27 cellular contexts compared by ENCODE assay signal in the genomic region with DNA sequence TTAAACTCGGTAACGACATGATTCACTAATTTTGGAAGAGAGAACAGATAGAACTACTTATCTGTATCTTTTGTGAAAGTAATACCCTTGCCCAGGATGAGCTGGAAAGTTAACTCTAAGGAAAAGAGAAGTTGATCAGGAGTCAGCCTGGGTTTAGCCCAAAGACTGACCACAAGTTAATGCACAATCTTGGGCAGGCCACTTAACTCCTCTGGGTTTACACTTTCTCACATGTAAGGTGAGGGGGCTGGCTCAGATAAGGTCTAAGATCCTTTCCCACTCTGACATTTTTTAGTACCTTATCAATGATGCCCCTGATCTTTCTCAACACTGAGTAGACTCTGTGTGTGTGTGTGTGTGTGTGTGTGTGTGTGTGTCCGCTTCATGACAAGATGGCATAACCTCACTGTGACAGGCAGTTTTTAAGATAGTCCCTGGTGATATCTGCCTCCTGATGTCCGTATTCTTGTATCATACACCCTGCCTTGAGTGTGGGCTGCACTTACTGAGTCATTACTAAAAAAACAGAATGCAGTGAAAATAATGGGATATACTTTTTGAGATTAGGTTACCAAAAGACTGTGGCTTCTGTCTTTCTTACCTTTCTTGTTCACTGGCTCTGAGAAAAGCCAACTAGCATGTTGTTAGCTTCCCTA. TPM values are rescaled to one million over a fixed set of nuclear protein-coding genes. Genes with fewer than 3 reads are reported as not detected.
DNase-seq lines count a peak whose midpoint lies in the region; ATAC-seq, FAIRE-seq and TF ChIP-seq lines count a peak whose summit lies in the region.
"Had no signal": no experiment of that assay in that cellular context is flagged by ENCODE, and none has a peak within 500 bp of the region (broad histone marks: within the 10 kb centered on the region; RNA-seq: fewer than 3 reads in every experiment).

No MANE protein-coding gene starts in this region.

- H3K36me3 ChIP-seq in GM12878 (ENCODE audit: control insufficient read depth in 2 of 2, insufficient read depth in 2 of 2, low read length in 1 of 2) = no peaks in the 10 kb centered on the region
- H3K36me3 ChIP-seq: sigmoid colon had no signal

- DNase-seq in GM18507 (ENCODE audit: extremely low spot score, insufficient read length, low read depth) = no peak
- DNase-seq in GM12878 (ENCODE audit: low read depth, low spot score) = no peak
- no peak for DNase-seq in RKO (ENCODE audit: low spot score)
- no peak for DNase-seq in UCSD-AML1 (lab: John Stamatoyannopoulos, UW; ENCODE audit: unreplicated experiment)
- no peak for DNase-seq in AML-193 (lab: John Stamatoyannopoulos, UW)
- DNase-seq: 8988T; activated CD4-positive, alpha-beta T cell treated with anti-CD3 and anti-CD28 coated beads for 36 hours; activated effector memory CD4-positive, alpha-beta T cell treated with anti-CD3 and anti-CD28 coated beads, Interleukin-2, amount 50 U/mL, for 16 hours; activated naive CD8-positive, alpha-beta T cell treated with anti-CD3 and anti-CD28 coated beads, Interleukin-2, amount 10 ng/mL, durations not matched to agents 7 days and 5 days; CD4-positive, alpha-beta T cell; central memory CD4-positive, alpha-beta T cell; endodermal cell; foreskin melanocyte; left colon; NCI-H1092; NCI-H1694 treated with DMSO at 0.1 percent for 48 hours; NCI-H510A; posterior cingulate gyrus; sigmoid colon; stimulated activated naive CD8-positive, alpha-beta T cell treated with anti-CD3 and anti-CD28 coated beads, Interleukin-15, Interleukin-2, amounts not matched to agents 100 U/mL and 50 U/mL, for 24 hours; testis had no signal

- no peaks in the 10 kb centered on the region for H3K27me3 ChIP-seq in GM12878 (replicated peaks in 1 of 2; ENCODE audit: control insufficient read depth in 2 of 2, insufficient read depth in 2 of 2, low read length in 1 of 2)
- H3K27me3 ChIP-seq: sigmoid colon, testis had no signal

- TF ChIP-seq RAD21 in GM12878 (IDR thresholded peaks at IDR 0.05; ENCODE audit: insufficient read depth, low read depth, low read length) = no peak

- no peaks in the 10 kb centered on the region for H3K9me3 ChIP-seq in GM12878 (replicated peaks; ENCODE audit: control insufficient read depth, insufficient read depth, low read length)
- H3K9me3 ChIP-seq: testis had no signal

- RAD21 ChIA-PET in GM12878 (lab: Charles Lee; ENCODE audit: unreplicated experiment) = interaction anchor here (0.7 to 4.3 kb wide), 3 partner anchors 8 to 15 kb away, joined by 3 to 26 read pairs (median 4); no protein-coding TSS in a partner anchor

- no peak for TF ChIP-seq CTCF in GM12878 (IDR thresholded peaks at IDR 0.05 in 2 of 3, conservative IDR thresholded peaks at IDR 0.05 in 1 of 3; ENCODE audit: control insufficient read depth in 2 of 3, extremely low read depth in 1 of 3, insufficient read depth in 1 of 3, low read depth in 3 of 3, low read length in 3 of 3)

- TF ChIP-seq EP300 in GM12878 (IDR thresholded peaks at IDR 0.05; ENCODE audit: borderline replicate concordance in 1 of 2, control insufficient read depth in 1 of 2, low read depth in 2 of 2, low read length in 2 of 2) = no peak

- intact Hi-C loops in GM12878 (cut with micrococcal nuclease; ENCODE audit: unreplicated experiment) = no loop called here

- H3K79me2 ChIP-seq in GM12878 (ENCODE audit: control insufficient read depth, insufficient read depth, low read length) = no peaks in the 10 kb centered on the region

- H3K4me2 ChIP-seq in GM12878 (ENCODE audit: control insufficient read depth, insufficient read depth) = no peak overlapping the region

- CTCF ChIA-PET in GM12878 (lab: Yijun Ruan, JAX) = interaction anchor here (1.2 to 4.3 kb wide), 2 partner anchors 12 to 17 kb away, joined by 3 to 19 read pairs; no protein-coding TSS in a partner anchor

- H3K4me3 ChIP-seq in GM12878 = no peak overlapping the region
- H3K4me3 ChIP-seq: sigmoid colon, SK-N-MC, testis had no signal

- 37% methylated on average over 4 of the region's 4 CpGs for WGBS in GM12878 (ENCODE audit: insufficient coverage, insufficient replicate concordance, low lambda C conversion rate, missing lambda C conversion rate)

- BruUV-seq in GM12878 (replicated peaks; lab: Mats Ljungman, UMichigan) = no TSS peak

- POLR2A ChIA-PET in GM12878 (lab: Charles Lee) = interaction anchor here (1.9 kb wide), 1 partner anchor 9 kb away, joined by 6 read pairs; no protein-coding TSS in a partner anchor

- no peaks in the 10 kb centered on the region for H3K4me1 ChIP-seq in GM12878 (ENCODE audit: control insufficient read depth, insufficient read depth, low read length)
- H3K4me1 ChIP-seq: sigmoid colon, testis had no signal

- FAIRE-seq in GM18507 (lab: Jason Lieb, UNC) = peak; percentile 92
- no peak for FAIRE-seq in GM12878 (lab: Jason Lieb, UNC)
- FAIRE-seq: H1 had no signal

- in situ Hi-C loops in GM12878 (cut with MboI) = no loop called here

- no peak overlapping the region for H3K27ac ChIP-seq in GM12878 (ENCODE audit: control insufficient read depth, insufficient read depth)
- H3K27ac ChIP-seq: sigmoid colon, SK-N-MC, testis had no signal

- SMC1A ChIA-PET in GM12878 (lab: Charles Lee; ENCODE audit: uncharacterized antibody, unreplicated experiment) = interaction anchor here (1.5 to 6.4 kb wide), 2 partner anchors 11 to 23 kb away, joined by 6 to 82 read pairs; no protein-coding TSS in a partner anchor

- H3K9ac ChIP-seq in GM12878 (ENCODE audit: control insufficient read depth, insufficient read depth, low read length) = no peak overlapping the region

- H4K20me1 ChIP-seq in GM12878 (ENCODE audit: control insufficient read depth, insufficient read depth) = no peaks in the 10 kb centered on the region

- TF ChIP-seq POLR2A in GM12878 (IDR thresholded peaks at IDR 0.05; ENCODE audit: low read depth, low read length) = no peak

- H2AFZ ChIP-seq in GM12878 (ENCODE audit: control insufficient read depth, low read depth, low read length) = no peak overlapping the region

- ATAC-seq in GM19467 (IDR thresholded peaks at IDR 0.05; ENCODE audit: unreplicated experiment) (peak; percentile 62), HG03095 (IDR thresholded peaks at IDR 0.05; ENCODE audit: unreplicated experiment) (peak; percentile 60), GM12878 (peak; percentile 70), HG03571 (IDR thresholded peaks at IDR 0.05; ENCODE audit: unreplicated experiment) (no peak)
- ATAC-seq: activated CD4-positive, alpha-beta T cell treated with anti-CD3 and anti-CD28 coated beads for 36 hours; esophagus mucosa; left colon; stimulated activated naive CD8-positive, alpha-beta T cell treated with anti-CD3 and anti-CD28 coated beads, Interleukin-15, Interleukin-2, amounts not matched to agents 100 U/mL and 50 U/mL, for 24 hours had no signal

TF ChIP-seq in GM12878, 131 proteins besides CTCF, POLR2A, EP300 and RAD21:
- peak in 1 of 2 experiments; percentile 16; a peak in 1 of 4 replicates for TF ChIP-seq IKZF2 (IDR thresholded peaks at IDR 0.05)
- TF ChIP-seq, protein P1, sequence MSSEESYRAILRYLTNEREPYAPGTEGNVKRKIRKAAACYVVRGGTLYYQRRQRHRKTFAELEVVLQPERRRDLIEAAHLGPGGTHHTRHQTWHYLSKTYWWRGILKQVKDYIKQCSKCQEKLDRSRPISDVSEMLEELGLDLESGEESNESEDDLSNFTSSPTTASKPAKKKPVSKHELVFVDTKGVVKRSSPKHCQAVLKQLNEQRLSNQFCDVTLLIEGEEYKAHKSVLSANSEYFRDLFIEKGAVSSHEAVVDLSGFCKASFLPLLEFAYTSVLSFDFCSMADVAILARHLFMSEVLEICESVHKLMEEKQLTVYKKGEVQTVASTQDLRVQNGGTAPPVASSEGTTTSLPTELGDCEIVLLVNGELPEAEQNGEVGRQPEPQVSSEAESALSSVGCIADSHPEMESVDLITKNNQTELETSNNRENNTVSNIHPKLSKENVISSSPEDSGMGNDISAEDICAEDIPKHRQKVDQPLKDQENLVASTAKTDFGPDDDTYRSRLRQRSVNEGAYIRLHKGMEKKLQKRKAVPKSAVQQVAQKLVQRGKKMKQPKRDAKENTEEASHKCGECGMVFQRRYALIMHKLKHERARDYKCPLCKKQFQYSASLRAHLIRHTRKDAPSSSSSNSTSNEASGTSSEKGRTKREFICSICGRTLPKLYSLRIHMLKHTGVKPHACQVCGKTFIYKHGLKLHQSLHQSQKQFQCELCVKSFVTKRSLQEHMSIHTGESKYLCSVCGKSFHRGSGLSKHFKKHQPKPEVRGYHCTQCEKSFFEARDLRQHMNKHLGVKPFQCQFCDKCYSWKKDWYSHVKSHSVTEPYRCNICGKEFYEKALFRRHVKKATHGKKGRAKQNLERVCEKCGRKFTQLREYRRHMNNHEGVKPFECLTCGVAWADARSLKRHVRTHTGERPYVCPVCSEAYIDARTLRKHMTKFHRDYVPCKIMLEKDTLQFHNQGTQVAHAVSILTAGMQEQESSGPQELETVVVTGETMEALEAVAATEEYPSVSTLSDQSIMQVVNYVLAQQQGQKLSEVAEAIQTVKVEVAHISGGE (CRISPR knock-in tag; IDR thresholded peaks at IDR 0.05) = no peak

RNA-seq across cellular contexts. Expression of gene CCDC198, which starts 56.2 kb away (rescaled TPM):
- total RNA-seq in GM12878 (2013; cell fraction: nucleolus; rRNA removed) = 0.31 TPM in 1 of 2 replicates, not detected in the other
- total RNA-seq in GM12878 (2014; rRNA removed) (3.7 and 3.8 TPM in 2 replicates), GM12878 (2014; rRNA removed; fragmentation: Illumina TruSeq; extraction: Trizol) (2.8 and 3.5 TPM in 2 replicates), GM12878 (2021) (2.5 and 2.6 TPM in 2 replicates)
- 30.9 TPM for polyA plus RNA-seq in GM12878 (2011; ENCODE audit: low read depth)
- polyA plus RNA-seq in GM12878 (2011; rRNA removed) (12.5 and 16.4 TPM in 2 replicates), GM12878 (2014; fragmentation: Illumina TruSeq; extraction: Trizol) (3.8 and 8.5 TPM in 2 replicates), GM12878 (2014; fragmentation: Nextera tagmentation; extraction: Ambion mirVana) (1 to 10 TPM; 1.3 to 1.9 TPM), GM12878 (2014; rRNA removed) (1.6 and 3.1 TPM in 2 replicates), GM12878 (2016; fragmentation: Nextera tagmentation; extraction: Ambion mirVana) (1 to 10 TPM; 1.7 to 2.1 TPM)
- polyA plus RNA-seq in GM12878 (2011; cell fraction: cytosol; rRNA removed) = 6.5 and 7.6 TPM in 2 replicates
- polyA plus RNA-seq in GM12878 (2011; cell fraction: nucleus; rRNA removed) = 38.7 and 44.1 TPM in 2 replicates
- polyA plus RNA-seq in GM12878 (2012) = 1.0 and 1.5 TPM in 2 replicates
- 8.7 and 9.6 TPM in 2 replicates for polyA minus RNA-seq in GM12878 (2011; rRNA and poly(A)+ RNA removed)
- 3.7 and 5.2 TPM in 2 replicates for polyA minus RNA-seq in GM12878 (2011; cell fraction: cytosol; rRNA and poly(A)+ RNA removed)
- polyA minus RNA-seq in GM12878 (2011; cell fraction: nucleus; rRNA and poly(A)+ RNA removed) = 19.2 and 29.7 TPM in 2 replicates
- total RNA-seq: activated CD4-positive, alpha-beta T cell treated with anti-CD3 and anti-CD28 coated beads for 36 hours; activated naive CD8-positive, alpha-beta T cell treated with anti-CD3 and anti-CD28 coated beads, Interleukin-2, amount 10 ng/mL, durations not matched to agents 7 days and 5 days; CD4-positive, alpha-beta T cell; endodermal cell; esophagus mucosa; H1; left colon; sigmoid colon; testis had no signal
- polyA plus RNA-seq: H1, sigmoid colon had no signal
